In genomic region chr22:46036558-46037408, GRCh38 we compare ENCODE assay signal across 8 cellular contexts. TPM values are rescaled to one million over a fixed set of nuclear protein-coding genes. Genes with fewer than 3 reads are reported as not detected.
A peak's percentile ranks its signal among the peaks of the same experiment; 100 is the strongest.
DNase-seq lines count a peak whose midpoint lies in the region; ATAC-seq and TF ChIP-seq lines count a peak whose summit lies in the region.

No MANE protein-coding gene starts in this region.

- TF ChIP-seq CTCF in GM10248 (IDR thresholded peaks at IDR 0.05; ENCODE audit: control extremely low read depth, extremely low read depth, low read depth, missing control alignments) = peak; percentile 24
- TF ChIP-seq CTCF in upper lobe of right lung (IDR thresholded peaks at IDR 0.05) = peak; percentile 26
- TF ChIP-seq CTCF in GM20000 (IDR thresholded peaks at IDR 0.05; ENCODE audit: extremely low read depth, missing control alignments) = no peak

- H3K9me3 ChIP-seq in KOPT-K1 (ENCODE audit: insufficient read depth, low read length, poor library complexity, severe bottlenecking) (no peaks in the 10 kb centered on the region), muscle layer of duodenum (ENCODE audit: control insufficient read depth in 1 of 2, low read length in 2 of 2) (no peaks in the 10 kb centered on the region), upper lobe of right lung (no peaks in the 10 kb centered on the region)
- H3K9me3 ChIP-seq in effector memory CD4-positive, alpha-beta T cell (ENCODE audit: control insufficient read depth, low read length) = no peaks in the 10 kb centered on the region

- peak overlapping the region; percentile 65 for H3K4me3 ChIP-seq in effector memory CD4-positive, alpha-beta T cell (ENCODE audit: insufficient read depth, low read depth, low read length, poor library complexity, severe bottlenecking)
- peak overlapping the region; percentile 67 to 83 for H3K4me3 ChIP-seq in muscle layer of duodenum (ENCODE audit: low read depth in 1 of 2, low read length in 2 of 2)
- peak overlapping the region; percentile 75 for H3K4me3 ChIP-seq in upper lobe of right lung

- H3K36me3 ChIP-seq in KOPT-K1 (ENCODE audit: insufficient read depth, low read length) = no peaks in the 10 kb centered on the region
- no peaks in the 10 kb centered on the region for H3K36me3 ChIP-seq in effector memory CD4-positive, alpha-beta T cell (ENCODE audit: control insufficient read depth, insufficient read depth, low read length)
- no peaks in the 10 kb centered on the region for H3K36me3 ChIP-seq in muscle layer of duodenum (ENCODE audit: control insufficient read depth in 1 of 2, insufficient read depth in 2 of 2, low read length in 2 of 2)
- no peaks in the 10 kb centered on the region for H3K36me3 ChIP-seq in upper lobe of right lung

- H3K27ac ChIP-seq in KOPT-K1 (ENCODE audit: low read depth, low read length, poor library complexity, severe bottlenecking) = peak overlapping the region; percentile 76
- peak overlapping the region; percentile 97 for H3K27ac ChIP-seq in effector memory CD4-positive, alpha-beta T cell (ENCODE audit: insufficient read depth, low read length, poor library complexity, severe bottlenecking)
- H3K27ac ChIP-seq in muscle layer of duodenum (ENCODE audit: low read length) = peak overlapping the region; percentile 89
- peak overlapping the region; percentile 98 for H3K27ac ChIP-seq in upper lobe of right lung

- POLR2A ChIA-PET in GM10248 (lab: Yijun Ruan, JAX) = interaction anchor here (0.6 kb wide), 1 partner anchor 724 kb away, joined by 5 read pairs; no protein-coding TSS in a partner anchor

- intact Hi-C loops in upper lobe of right lung (cut with DNase I) = no loop called here

- no peak for ATAC-seq in upper lobe of right lung

- CTCF ChIA-PET in GM10248 (lab: Yijun Ruan, JAX) = interaction anchor here (1.8 to 2.5 kb wide), 2 partner anchors 24 to 30 kb away, joined by 8 to 18 read pairs; no protein-coding TSS in a partner anchor

- DNase-seq in GM10248 (ENCODE audit: extremely low spot score) (no peak), upper lobe of right lung (peak; percentile 62), superior temporal gyrus (ENCODE audit: extremely low spot score) (no peak), GM20000 (ENCODE audit: low spot score) (no peak)
- peak; percentile 43 for DNase-seq in activated CD4-positive, alpha-beta T cell treated with anti-CD3 and anti-CD28 coated beads for 1 hour
- DNase-seq in effector memory CD4-positive, alpha-beta T cell = peak in 2 of 3 donors; percentile 33 to 44

- peaks cover 11% of the 10 kb centered on the region for H3K4me1 ChIP-seq in effector memory CD4-positive, alpha-beta T cell (ENCODE audit: control insufficient read depth, insufficient read depth, low read length, poor library complexity, severe bottlenecking)
- H3K4me1 ChIP-seq in muscle layer of duodenum (ENCODE audit: control insufficient read depth in 1 of 2, insufficient read depth in 2 of 2, low read length in 2 of 2) (peaks cover 13 to 20% of the 10 kb centered on the region in 2 donors), upper lobe of right lung (peaks cover 27% of the 10 kb centered on the region)

- no peaks in the 10 kb centered on the region for H3K27me3 ChIP-seq in effector memory CD4-positive, alpha-beta T cell (replicated peaks; ENCODE audit: control insufficient read depth, insufficient read depth, low read length, poor library complexity, severe bottlenecking)
- H3K27me3 ChIP-seq in muscle layer of duodenum (ENCODE audit: low read depth, low read length) (no peaks in the 10 kb centered on the region), upper lobe of right lung (no peaks in the 10 kb centered on the region)

RNA-seq across cellular contexts. Expression of gene WNT7B, which starts 59.8 kb away (rescaled TPM):
- total RNA-seq in upper lobe of right lung = 5.4 TPM

Comparison
In these comparisons a context has a peak if more than half of its experiments do, and no peak if none do; other contexts are left out.
1. DNase-seq: peak in activated CD4-positive, alpha-beta T cell treated with anti-CD3 and anti-CD28 coated beads for 1 hour (single experiment), effector memory CD4-positive, alpha-beta T cell (2 of 3) and upper lobe of right lung (single experiment); none in GM10248 (single experiment), superior temporal gyrus (single experiment) and GM20000 (single experiment).
2. Peak in every context shown above with its lines, with median percentiles within 50 percentile points of each other: H3K27ac ChIP-seq and H3K4me3 ChIP-seq.